Comparison of ENCODE assay signal across 8 cellular contexts in genomic region chr11:112227002-112227401, GRCh38. TPM values are rescaled to one million over a fixed set of nuclear protein-coding genes. Genes with fewer than 3 reads are reported as not detected.
DNase-seq lines count a peak whose midpoint lies in the region; ATAC-seq and TF ChIP-seq lines count a peak whose summit lies in the region.

No MANE protein-coding gene starts in this region.

- DNase-seq in DMS 273 (lab: John Stamatoyannopoulos, UW; ENCODE audit: unreplicated experiment) (peak; percentile 32), DMS 273 treated with DMSO at 0.1 percent for 48 hours (lab: John Stamatoyannopoulos, UW) (no peak), mucosa of descending colon (no peak), NOMO-1 treated with dmso at 0.1 percent for 144 hours (lab: John Stamatoyannopoulos, UW; ENCODE audit: unreplicated experiment) (no peak)
- DNase-seq in activated CD4-positive, alpha-beta T cell treated with anti-CD3 and anti-CD28 coated beads, Interleukin-2, amount 50 U/mL, for 48 hours: no peak

- no peaks in the 10 kb centered on the region for H3K27me3 Mint-ChIP-seq in dendritic cell treated with granulocyte-macrophage colony-stimulating factor and Interleukin-4, amounts not matched to agents 40 ng/mL and 50 ng/mL, for 4 days

- ATAC-seq in mucosa of descending colon (no peak), esophagus mucosa (no peak)

- H3K4me3 ChIP-seq in OCI-LY1 (ENCODE audit: low read depth, low read length, poor library complexity, severe bottlenecking): peak overlapping the region; percentile 71
- H3K4me3 ChIP-seq in mucosa of descending colon: peak overlapping the region; percentile 52

- peaks cover 14% of the 10 kb centered on the region for H3K79me2 ChIP-seq in OCI-LY1 (ENCODE audit: insufficient read depth, low read length)

- peaks cover 48% of the 10 kb centered on the region for H3K36me3 Mint-ChIP-seq in dendritic cell treated with granulocyte-macrophage colony-stimulating factor and Interleukin-4, amounts not matched to agents 40 ng/mL and 50 ng/mL, for 4 days (ENCODE audit: low read depth)

- no peaks in the 10 kb centered on the region for H3K9me2 ChIP-seq in OCI-LY1 (ENCODE audit: low read depth, low read length)

- no peaks in the 10 kb centered on the region for H3F3A ChIP-seq in OCI-LY1 (ENCODE audit: insufficient read depth, low read length)

- H3K9ac ChIP-seq in OCI-LY1 (ENCODE audit: low read length): peak overlapping the region; percentile 83

- H3K4me1 ChIP-seq in OCI-LY1 (ENCODE audit: insufficient read depth, low read length, severe bottlenecking): peaks cover 17% of the 10 kb centered on the region
- H3K4me1 ChIP-seq in mucosa of descending colon (ENCODE audit: low read depth): peaks cover 11% of the 10 kb centered on the region

- peaks cover 23% of the 10 kb centered on the region for H3K4me1 Mint-ChIP-seq in dendritic cell treated with granulocyte-macrophage colony-stimulating factor and Interleukin-4, amounts not matched to agents 40 ng/mL and 50 ng/mL, for 4 days (ENCODE audit: low read depth)

- H3K27ac ChIP-seq in OCI-LY1 (ENCODE audit: low read depth, low read length, poor library complexity, severe bottlenecking): peak overlapping the region; percentile 41

- H3K27ac Mint-ChIP-seq in dendritic cell treated with granulocyte-macrophage colony-stimulating factor and Interleukin-4, amounts not matched to agents 40 ng/mL and 50 ng/mL, for 4 days: peak overlapping the region; percentile 98

- peak overlapping the region; percentile 86 for H3K4me3 Mint-ChIP-seq in dendritic cell treated with granulocyte-macrophage colony-stimulating factor and Interleukin-4, amounts not matched to agents 40 ng/mL and 50 ng/mL, for 4 days

- H3K27me3 ChIP-seq in OCI-LY1 (ENCODE audit: insufficient read depth, low read length): no peaks in the 10 kb centered on the region

- TF ChIP-seq CTCF in OCI-LY1 (IDR thresholded peaks at IDR 0.05; ENCODE audit: low read length) (0 out of 2 replicates have a peak, but pooled peaks have one; percentile 5), mucosa of descending colon (IDR thresholded peaks at IDR 0.05) (no peak)

- no peaks in the 10 kb centered on the region for H3K9me3 Mint-ChIP-seq in dendritic cell treated with granulocyte-macrophage colony-stimulating factor and Interleukin-4, amounts not matched to agents 40 ng/mL and 50 ng/mL, for 4 days

- H4K20me1 ChIP-seq in OCI-LY1 (ENCODE audit: insufficient read depth, low read length): no peaks in the 10 kb centered on the region

- H2AFZ ChIP-seq in OCI-LY1 (ENCODE audit: low read length): 0 out of 2 replicates have a peak overlapping the region, but pooled peaks have one; percentile 10

- peaks cover 31% of the 10 kb centered on the region; the same call in 1 of the 2 replicates for H3K36me3 ChIP-seq in OCI-LY1 (ENCODE audit: insufficient read depth, low read length)
- no peaks in the 10 kb centered on the region for H3K36me3 ChIP-seq in mucosa of descending colon (ENCODE audit: low read depth)

- intact Hi-C loops in dendritic cell treated with granulocyte-macrophage colony-stimulating factor and Interleukin-4, amounts not matched to agents 40 ng/mL and 50 ng/mL, for 4 days (cut with micrococcal nuclease): loop anchor here (5.0 kb wide), 2 partner anchors 300 to 1085 kb away; partner anchors contain the start of gene TTC12
- intact Hi-C loops in mucosa of descending colon (cut with DNase I, micrococcal nuclease): no loop called here

- H3K9me3 ChIP-seq in OCI-LY1 (ENCODE audit: low read length) (no peaks in the 10 kb centered on the region), mucosa of descending colon (no peaks in the 10 kb centered on the region)

- H3K4me2 ChIP-seq in OCI-LY1 (ENCODE audit: low read length): peak overlapping the region; percentile 83

RNA-seq across cellular contexts. Expression of gene PTS, which starts 0.8 kb away (rescaled TPM):
- total RNA-seq in mucosa of descending colon (10 to 100 TPM; 27.4 to 29.5 (median 27.7) TPM), esophagus mucosa (32.5 TPM)

RNA-seq across cellular contexts. Expression of gene PLET1, which starts 33.7 kb away (rescaled TPM):
- total RNA-seq in mucosa of descending colon: not detected
- total RNA-seq in esophagus mucosa: not detected

RNA-seq across cellular contexts. Expression of gene BCO2, which starts 51.7 kb away (rescaled TPM):
- total RNA-seq in mucosa of descending colon (1 to 10 TPM; 3.7 to 9.8 (median 7.1) TPM), esophagus mucosa (5.7 TPM)

RNA-seq across cellular contexts. Expression of gene TEX12, which starts 59.8 kb away (rescaled TPM):
- total RNA-seq in mucosa of descending colon (under 1 TPM; 0.52 to 0.80 (median 0.60) TPM), esophagus mucosa (0.16 TPM)
